In the genomic region with DNA sequence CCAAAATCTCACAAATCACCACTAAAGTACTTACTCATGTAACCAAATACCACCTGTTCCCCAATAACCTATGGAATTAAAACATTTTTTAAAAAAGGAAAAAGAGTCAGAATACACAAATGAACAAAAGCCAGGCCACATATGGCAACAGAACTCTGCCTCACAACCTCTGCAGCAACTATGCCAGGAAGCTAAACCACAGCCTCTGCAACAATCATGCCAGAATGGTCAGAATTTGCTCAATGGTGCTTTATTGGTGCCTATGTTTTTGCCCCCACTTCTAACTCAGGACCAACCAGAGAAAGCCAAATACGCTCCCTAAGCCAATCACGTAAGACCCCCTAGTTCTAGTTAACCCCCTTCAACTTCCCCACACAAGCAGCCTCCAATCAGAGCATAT, we compare ENCODE assay signal across 19 cellular contexts.
"Had no signal": no experiment of that assay in that cellular context is flagged by ENCODE, and none has a peak within 500 bp of the region (broad histone marks: within the 10 kb centered on the region; RNA-seq: fewer than 3 reads in every experiment).

No MANE protein-coding gene starts in this region.

- H3K27me3 ChIP-seq: breast epithelium, foreskin keratinocyte, pancreas, thyroid gland had no signal

- ATAC-seq: activated naive CD4-positive, alpha-beta T cell treated with anti-CD3 and anti-CD28 coated beads, Interleukin-2, amount 50 U/mL, for 72 hours; foreskin keratinocyte; left colon; pancreas; stimulated activated memory B cell treated with anti-CD40 and anti-IgM and Interleukin-4, amounts not matched to agents 10 μg/mL and 1 μg/mL and 100 μg/mL, for 72 hours had no signal

- H3K4me1 ChIP-seq: breast epithelium, pancreas, thyroid gland had no signal

- DNase-seq: activated CD4-positive, alpha-beta T cell treated with anti-CD3 and anti-CD28 coated beads, Interleukin-2, amount 50 U/mL, for 48 hours; activated CD4-positive, CD25-positive, alpha-beta regulatory T cell treated with anti-CD3 and anti-CD28 coated beads, Interleukin-2, amount 50 U/mL, for 72 hours; activated effector memory CD4-positive, alpha-beta T cell treated with anti-CD3 and anti-CD28 coated beads, Interleukin-2, amount 50 U/mL, for 16 hours; activated T-cell treated with anti-CD3 and anti-CD28 coated beads, Interleukin-2, amount 50 U/mL, for 24 hours; amygdala; dorsolateral prefrontal cortex; erythroblast; foreskin keratinocyte; immature natural killer cell; left colon; midbrain; pancreas; T-helper 9 cell had no signal

- H3K4me3 ChIP-seq: breast epithelium, dorsolateral prefrontal cortex, pancreas, SK-N-MC, thyroid gland had no signal

- H3K4me1 Mint-ChIP-seq: immature natural killer cell; neural crest cell; stimulated activated memory B cell treated with anti-CD40 and anti-IgM and Interleukin-4, amounts not matched to agents 10 μg/mL and 1 μg/mL and 100 μg/mL, for 72 hours had no signal

- H3K27ac ChIP-seq: breast epithelium, dorsolateral prefrontal cortex, foreskin keratinocyte, pancreas, SK-N-MC, thyroid gland had no signal

- H3K9me3 Mint-ChIP-seq: activated naive CD4-positive, alpha-beta T cell treated with anti-CD3 and anti-CD28 coated beads, Interleukin-2, amount 50 U/mL, for 72 hours; activated T-cell treated with anti-CD3 and anti-CD28 coated beads, Interleukin-2, amount 50 U/mL, for 24 hours; immature natural killer cell; stimulated activated memory B cell treated with anti-CD40 and anti-IgM and Interleukin-4, amounts not matched to agents 10 μg/mL and 1 μg/mL and 100 μg/mL, for 72 hours had no signal

- FAIRE-seq: pancreas had no signal

- H3K36me3 ChIP-seq: breast epithelium, pancreas, thyroid gland had no signal

- H3K9me3 ChIP-seq: breast epithelium, pancreas, thyroid gland had no signal

- H3K4me3 Mint-ChIP-seq: activated T-cell treated with anti-CD3 and anti-CD28 coated beads, Interleukin-2, amount 50 U/mL, for 24 hours; immature natural killer cell; neural crest cell; stimulated activated memory B cell treated with anti-CD40 and anti-IgM and Interleukin-4, amounts not matched to agents 10 μg/mL and 1 μg/mL and 100 μg/mL, for 72 hours had no signal

- H3K27ac Mint-ChIP-seq: activated naive CD4-positive, alpha-beta T cell treated with anti-CD3 and anti-CD28 coated beads, Interleukin-2, amount 50 U/mL, for 72 hours; activated T-cell treated with anti-CD3 and anti-CD28 coated beads, Interleukin-2, amount 50 U/mL, for 24 hours; stimulated activated memory B cell treated with anti-CD40 and anti-IgM and Interleukin-4, amounts not matched to agents 10 μg/mL and 1 μg/mL and 100 μg/mL, for 72 hours had no signal

- H3K36me3 Mint-ChIP-seq: activated naive CD4-positive, alpha-beta T cell treated with anti-CD3 and anti-CD28 coated beads, Interleukin-2, amount 50 U/mL, for 72 hours; stimulated activated memory B cell treated with anti-CD40 and anti-IgM and Interleukin-4, amounts not matched to agents 10 μg/mL and 1 μg/mL and 100 μg/mL, for 72 hours had no signal
